1 cellular context compared by ENCODE assay signal in the genomic region with DNA sequence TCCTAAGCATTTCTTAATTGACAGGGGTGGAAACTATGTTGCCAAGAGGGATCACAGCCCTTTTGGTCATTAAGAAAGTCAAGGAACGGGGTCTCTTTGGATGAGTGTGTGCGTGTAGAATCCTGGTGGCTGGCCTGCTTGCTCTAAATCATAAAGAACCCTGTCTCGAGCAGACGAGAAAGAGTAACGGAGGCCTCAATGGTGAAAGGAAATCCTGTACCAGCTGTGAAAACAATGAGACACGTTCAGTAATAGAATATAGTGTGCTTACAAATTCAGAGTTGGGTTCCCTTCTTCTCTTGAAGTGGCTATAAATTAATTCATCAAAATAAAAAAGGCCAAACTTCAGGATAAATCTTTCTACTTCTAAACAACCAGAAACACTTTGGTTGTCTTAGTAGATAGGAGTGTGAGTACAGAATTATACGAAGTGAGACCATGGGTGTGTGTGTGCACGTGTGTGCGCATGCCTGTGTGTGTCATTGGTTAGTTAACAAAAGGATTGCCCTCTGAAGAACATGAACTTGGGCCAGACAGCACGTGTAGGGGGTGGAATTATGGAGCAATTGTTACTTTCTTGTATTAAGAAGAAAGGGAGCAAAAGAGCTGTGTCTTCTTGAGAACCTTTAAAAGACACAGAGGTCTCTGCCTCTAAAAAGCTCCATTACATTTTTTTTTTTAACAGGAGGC.
TF ChIP-seq lines count a peak whose summit lies in the region.

No MANE protein-coding gene starts in this region.

TF ChIP-seq in endothelial cell of umbilical vein, 7 proteins besides CTCF, POLR2A, EP300 and RAD21 (continued from another document):
- TF ChIP-seq EZH2 (IDR thresholded peaks at IDR 0.05; ENCODE audit: borderline replicate concordance, low read depth, low read length, severe bottlenecking) (no peak), MYC (IDR thresholded peaks at IDR 0.05; ENCODE audit: low read depth, low read length) (no peak), JUN (IDR thresholded peaks at IDR 0.05; ENCODE audit: borderline replicate concordance, insufficient read depth, insufficient read length, low read depth) (no peak), GATA2 (IDR thresholded peaks at IDR 0.05; ENCODE audit: insufficient read depth, insufficient read length, low read depth, low read length) (no peak)
